Comparison of ENCODE assay signal across 19 cellular contexts in genomic region chr17:79888811-79889634, GRCh38. TPM values are rescaled to one million over a fixed set of nuclear protein-coding genes. Genes with fewer than 3 reads are reported as not detected.
DNase-seq lines count a peak whose midpoint lies in the region; ATAC-seq, FAIRE-seq and TF ChIP-seq lines count a peak whose summit lies in the region.
"Had no signal": no experiment of that assay in that cellular context is flagged by ENCODE, and none has a peak within 500 bp of the region (broad histone marks: within the 10 kb centered on the region; RNA-seq: fewer than 3 reads in every experiment).

No MANE protein-coding gene starts in this region.

- H3K4me2 ChIP-seq in SK-N-SH (no peak overlapping the region), hepatocyte (no peak overlapping the region)

- ATAC-seq in SK-N-SH treated with all-trans-retinoic acid at 6 μM for 48 hours (no peak), omental fat pad (ENCODE audit: low FRiP score) (no peak), GM18907 (IDR thresholded peaks at IDR 0.05; ENCODE audit: unreplicated experiment) (no peak), HG02970 (IDR thresholded peaks at IDR 0.05; ENCODE audit: low FRiP score, unreplicated experiment) (no peak)

- H3K4me3 ChIP-seq in SK-N-SH (ENCODE audit: low read depth in 2 of 2, low read length in 1 of 2) (no peak overlapping the region), hepatocyte (no peak overlapping the region)
- H3K4me3 ChIP-seq: BLaER1 treated with 17β-estradiol and CSF1 and Interleukin-3, amounts not matched to agents 10 nM and 100 nM had no signal

- H3K27ac Mint-ChIP-seq in nephron progenitor cell: peak overlapping the region; percentile 57
- H3K27ac Mint-ChIP-seq: H9 had no signal

- no peaks in the 10 kb centered on the region for H3K9me3 ChIP-seq in SK-N-SH
- H3K9me3 ChIP-seq in hepatocyte (ENCODE audit: low read depth): no peaks in the 10 kb centered on the region
- H3K9me3 ChIP-seq: BLaER1 treated with 17β-estradiol and CSF1 and Interleukin-3, amounts not matched to agents 10 nM and 100 nM had no signal

- H2AFZ ChIP-seq in SK-N-SH (ENCODE audit: low read depth): no peak overlapping the region
- H2AFZ ChIP-seq in hepatocyte: no peak overlapping the region

- H3K9me2 ChIP-seq in SK-N-SH (no peaks in the 10 kb centered on the region), hepatocyte (replicated peaks; ENCODE audit: insufficient read depth) (no peaks in the 10 kb centered on the region)

- TF ChIP-seq EP300 in SK-N-SH (IDR thresholded peaks at IDR 0.05; ENCODE audit: borderline replicate concordance in 1 of 2, low read depth in 1 of 2, low read length in 1 of 2): no peak

- CTCF ChIA-PET in SK-N-SH (lab: Yijun Ruan, JAX): interaction anchor here (0.7 to 9.5 kb wide), 11 partner anchors 10 to 147 kb away, joined by 3 to 92 read pairs (median 9); partner anchors contain the start of gene CBX4

- H3K4me1 Mint-ChIP-seq in nephron progenitor cell: peaks cover 14% of the 10 kb centered on the region
- H3K4me1 Mint-ChIP-seq: H9 had no signal

- DNase-seq in SK-N-SH: peak; percentile 14
- DNase-seq in hepatocyte (ENCODE audit: low spot score): peak; percentile 65
- DNase-seq in nephron progenitor cell: no peak
- DNase-seq in omental fat pad (ENCODE audit: low spot score): no peak
- DNase-seq in RCC 7860 (ENCODE audit: low spot score): no peak
- DNase-seq: DMS 273 treated with DMSO at 0.1 percent for 48 hours, H9, KG1, NCI-H1105, NCI-H187, NCI-H446 treated with DMSO at 0.1 percent for 48 hours, NCI-H748 treated with DMSO at 0.1 percent for 48 hours, Right ventricle myocardium superior had no signal

- H3K9me3 Mint-ChIP-seq in nephron progenitor cell: no peaks in the 10 kb centered on the region
- H3K9me3 Mint-ChIP-seq: H9 had no signal

- no peaks in the 10 kb centered on the region for H3K36me3 ChIP-seq in SK-N-SH (replicated peaks in 1 of 2; ENCODE audit: control insufficient read depth in 1 of 2, insufficient read depth in 2 of 2, low read length in 1 of 2)
- no peaks in the 10 kb centered on the region for H3K36me3 ChIP-seq in hepatocyte (replicated peaks; ENCODE audit: insufficient read depth, low read depth)
- H3K36me3 ChIP-seq: BLaER1 treated with 17β-estradiol and CSF1 and Interleukin-3, amounts not matched to agents 10 nM and 100 nM had no signal

- no peaks in the 10 kb centered on the region for H4K20me1 ChIP-seq in SK-N-SH (ENCODE audit: insufficient read depth)
- no peaks in the 10 kb centered on the region for H4K20me1 ChIP-seq in hepatocyte (ENCODE audit: insufficient read depth, poor library complexity, severe bottlenecking)

- H3K36me3 Mint-ChIP-seq in nephron progenitor cell (ENCODE audit: low read depth): no peaks in the 10 kb centered on the region

- no peak for TF ChIP-seq RAD21 in SK-N-SH (IDR thresholded peaks at IDR 0.05; ENCODE audit: low read length)

- no peaks in the 10 kb centered on the region for H3F3A ChIP-seq in SK-N-SH (replicated peaks; ENCODE audit: insufficient read depth)

- H3K4me1 ChIP-seq in SK-N-SH (ENCODE audit: control insufficient read depth in 1 of 2, insufficient read depth in 2 of 2, low read depth in 1 of 2, low read length in 1 of 2) (peaks cover 0 to 21% of the 10 kb centered on the region in 2 experiments; a peak in 1 of 4 replicates), hepatocyte (ENCODE audit: insufficient read depth) (peaks cover 8% of the 10 kb centered on the region)

- H3K27me3 Mint-ChIP-seq in nephron progenitor cell (ENCODE audit: low read depth, poor library complexity): peaks cover 47% of the 10 kb centered on the region

- TF ChIP-seq CTCF in SK-N-SH (IDR thresholded peaks at IDR 0.05): no peak
- no peak for TF ChIP-seq CTCF in hepatocyte (IDR thresholded peaks at IDR 0.05; ENCODE audit: poor library complexity)
- no peak for TF ChIP-seq CTCF in nephron progenitor cell (IDR thresholded peaks at IDR 0.05)
- no peak for TF ChIP-seq CTCF in omental fat pad (IDR thresholded peaks at IDR 0.05)

- 72% methylated on average over 18 of the region's 22 CpGs for whole genome bisulfite sequencing in SK-N-SH (ENCODE audit: low lambda C conversion rate)
- 91% methylated on average over 22 of the region's 22 CpGs for WGBS in hepatocyte (ENCODE audit: low lambda C conversion rate, missing lambda C conversion rate)

- no peak for FAIRE-seq in RCC 7860 (lab: Jason Lieb, UNC)

- H3K4me3 Mint-ChIP-seq in nephron progenitor cell: no peak overlapping the region
- H3K4me3 Mint-ChIP-seq: H9 had no signal

- POLR2A ChIA-PET in SK-N-SH (lab: Yijun Ruan, JAX): interaction anchor here (1.0 to 1.4 kb wide), 4 partner anchors 30 to 50 kb away, joined by 3 to 8 read pairs (median 4); no protein-coding TSS in a partner anchor

- no peak overlapping the region for H3K9ac ChIP-seq in SK-N-SH
- H3K9ac ChIP-seq: BLaER1 treated with 17β-estradiol and CSF1 and Interleukin-3, amounts not matched to agents 10 nM and 100 nM had no signal

- H3K27me3 ChIP-seq in SK-N-SH (ENCODE audit: insufficient read depth): peaks cover 28% of the 10 kb centered on the region
- H3K27me3 ChIP-seq in hepatocyte: no peaks in the 10 kb centered on the region
- H3K27me3 ChIP-seq: BLaER1 treated with 17β-estradiol and CSF1 and Interleukin-3, amounts not matched to agents 10 nM and 100 nM had no signal

- H3K27ac ChIP-seq in SK-N-SH (ENCODE audit: low read depth in 2 of 2, low read length in 1 of 2) (no peak overlapping the region), hepatocyte (no peak overlapping the region)
- H3K27ac ChIP-seq: 22Rv1; BLaER1 treated with 17β-estradiol and CSF1 and Interleukin-3, amounts not matched to agents 10 nM and 100 nM; HL-60 had no signal

- H3K79me2 ChIP-seq in SK-N-SH (ENCODE audit: insufficient read depth) (no peaks in the 10 kb centered on the region), hepatocyte (no peaks in the 10 kb centered on the region)

TF ChIP-seq in SK-N-SH, 30 proteins besides CTCF, POLR2A, EP300 and RAD21 (continues in another document):
- TF ChIP-seq CHD2 (IDR thresholded peaks at IDR 0.05; ENCODE audit: low read length, partially characterized antibody): no peak
- TF ChIP-seq FOXM1 (IDR thresholded peaks at IDR 0.05; ENCODE audit: low read depth): no peak
- no peak for TF ChIP-seq TEAD4 (IDR thresholded peaks at IDR 0.05; ENCODE audit: borderline replicate concordance, insufficient read depth)
- TF ChIP-seq EZH2phosphoT487 (IDR thresholded peaks at IDR 0.05; ENCODE audit: borderline replicate concordance, low read depth): no peak
- no peak for TF ChIP-seq NFIC (IDR thresholded peaks at IDR 0.05; ENCODE audit: borderline replicate concordance)
- TF ChIP-seq RCOR1 (IDR thresholded peaks at IDR 0.05; ENCODE audit: low read length): no peak
- no peak for TF ChIP-seq ELF1 (IDR thresholded peaks at IDR 0.05)
- TF ChIP-seq YY1 (IDR thresholded peaks at IDR 0.05; ENCODE audit: low read depth): no peak
- TF ChIP-seq MEF2A (IDR thresholded peaks at IDR 0.05; ENCODE audit: borderline replicate concordance, low read depth): no peak
- TF ChIP-seq TAF1 (IDR thresholded peaks at IDR 0.05; ENCODE audit: borderline replicate concordance, low read depth, low read length): no peak
- TF ChIP-seq IRF3 (IDR thresholded peaks at IDR 0.05; ENCODE audit: low read depth, low read length): no peak

TF ChIP-seq in SK-N-SH treated with all-trans-retinoic acid at 6 μM for 48 hours, 23 proteins besides CTCF, POLR2A, EP300 and RAD21:
- TF ChIP-seq CREB5 (CRISPR knock-in tag; IDR thresholded peaks at IDR 0.05; ENCODE audit: low read depth): no peak

RNA-seq across cellular contexts. Expression of gene CBX4, which starts 49.8 kb away (rescaled TPM):
- polyA plus RNA-seq in SK-N-SH (2012; rRNA removed): 16.6 and 21.9 TPM in 2 replicates
- polyA plus RNA-seq in SK-N-SH (2012; cell fraction: cytosol; rRNA removed): 11.0 and 13.2 TPM in 2 replicates
- 23.6 and 29.2 TPM in 2 replicates for polyA plus RNA-seq in SK-N-SH (2012; cell fraction: nucleus; rRNA removed)
- total RNA-seq in hepatocyte: 49.6 and 56.1 TPM in 2 replicates
- 74.3 and 86.7 TPM in 2 replicates for polyA plus RNA-seq in hepatocyte
- 10 to 100 TPM in 2 of 4 donors, 1 to 10 TPM in 2; 5.5 to 16.6 (median 10.6) TPM for total RNA-seq in omental fat pad

Comparison
In these comparisons a context has a peak if more than half of its experiments do, and no peak if none do; other contexts are left out.
1. DNase-seq: peak in SK-N-SH (single experiment) and hepatocyte (single experiment); none in nephron progenitor cell (single experiment), omental fat pad (single experiment) and RCC 7860 (single experiment).